In the genomic region with DNA sequence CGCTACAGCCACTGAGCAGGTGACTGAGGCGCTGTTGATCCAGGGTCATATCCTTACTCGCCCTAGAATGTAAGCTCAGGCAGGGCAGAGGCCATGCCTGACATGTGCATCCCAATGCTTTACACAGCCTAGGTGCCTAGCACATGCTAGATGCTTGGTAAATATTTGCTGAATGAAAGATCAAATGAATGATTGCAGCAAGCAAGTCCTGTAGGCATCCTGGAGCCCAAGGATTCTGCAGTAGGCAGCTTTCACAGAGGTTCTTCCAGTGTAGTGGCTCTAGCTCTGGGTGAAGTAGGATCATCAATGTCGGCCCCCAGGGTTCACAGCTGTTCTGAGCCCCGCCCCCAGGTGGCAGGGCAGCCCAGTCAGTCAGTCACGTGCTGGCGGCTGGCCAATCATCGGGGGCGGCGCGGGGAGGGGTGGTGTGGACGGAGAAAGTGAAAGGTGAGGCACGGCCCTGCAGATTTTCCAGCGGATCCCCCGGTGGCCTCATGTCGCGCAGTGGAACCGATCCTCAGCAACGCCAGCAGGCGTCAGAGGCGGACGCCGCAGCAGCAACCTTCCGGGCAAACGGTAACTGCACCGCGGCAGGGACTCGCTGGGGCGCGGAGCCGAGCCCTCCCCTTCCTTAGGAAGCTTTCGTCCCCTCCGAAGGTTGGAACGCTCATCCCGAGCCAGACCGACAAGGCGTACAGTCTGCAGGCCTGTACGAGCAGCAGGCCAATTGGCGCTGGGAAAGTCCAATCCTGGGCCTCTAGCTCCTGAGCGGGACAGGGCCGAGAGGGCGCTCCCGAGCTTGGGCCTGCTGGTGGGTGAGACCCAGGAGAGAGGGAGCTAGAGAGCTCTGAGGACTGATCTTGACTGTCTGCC, we compare ENCODE assay signal across 1 cellular context.
TF ChIP-seq lines count a peak whose summit lies in the region.

GALT (plus strand) TSS at position 465 of the 873 bp plus-strand sequence; CDS start at position 495, 30 bp downstream.

TF ChIP-seq in K562, 482 proteins besides CTCF, POLR2A, EP300 and RAD21 (continued from another document and continues in another):
- TF ChIP-seq, protein P1, sequence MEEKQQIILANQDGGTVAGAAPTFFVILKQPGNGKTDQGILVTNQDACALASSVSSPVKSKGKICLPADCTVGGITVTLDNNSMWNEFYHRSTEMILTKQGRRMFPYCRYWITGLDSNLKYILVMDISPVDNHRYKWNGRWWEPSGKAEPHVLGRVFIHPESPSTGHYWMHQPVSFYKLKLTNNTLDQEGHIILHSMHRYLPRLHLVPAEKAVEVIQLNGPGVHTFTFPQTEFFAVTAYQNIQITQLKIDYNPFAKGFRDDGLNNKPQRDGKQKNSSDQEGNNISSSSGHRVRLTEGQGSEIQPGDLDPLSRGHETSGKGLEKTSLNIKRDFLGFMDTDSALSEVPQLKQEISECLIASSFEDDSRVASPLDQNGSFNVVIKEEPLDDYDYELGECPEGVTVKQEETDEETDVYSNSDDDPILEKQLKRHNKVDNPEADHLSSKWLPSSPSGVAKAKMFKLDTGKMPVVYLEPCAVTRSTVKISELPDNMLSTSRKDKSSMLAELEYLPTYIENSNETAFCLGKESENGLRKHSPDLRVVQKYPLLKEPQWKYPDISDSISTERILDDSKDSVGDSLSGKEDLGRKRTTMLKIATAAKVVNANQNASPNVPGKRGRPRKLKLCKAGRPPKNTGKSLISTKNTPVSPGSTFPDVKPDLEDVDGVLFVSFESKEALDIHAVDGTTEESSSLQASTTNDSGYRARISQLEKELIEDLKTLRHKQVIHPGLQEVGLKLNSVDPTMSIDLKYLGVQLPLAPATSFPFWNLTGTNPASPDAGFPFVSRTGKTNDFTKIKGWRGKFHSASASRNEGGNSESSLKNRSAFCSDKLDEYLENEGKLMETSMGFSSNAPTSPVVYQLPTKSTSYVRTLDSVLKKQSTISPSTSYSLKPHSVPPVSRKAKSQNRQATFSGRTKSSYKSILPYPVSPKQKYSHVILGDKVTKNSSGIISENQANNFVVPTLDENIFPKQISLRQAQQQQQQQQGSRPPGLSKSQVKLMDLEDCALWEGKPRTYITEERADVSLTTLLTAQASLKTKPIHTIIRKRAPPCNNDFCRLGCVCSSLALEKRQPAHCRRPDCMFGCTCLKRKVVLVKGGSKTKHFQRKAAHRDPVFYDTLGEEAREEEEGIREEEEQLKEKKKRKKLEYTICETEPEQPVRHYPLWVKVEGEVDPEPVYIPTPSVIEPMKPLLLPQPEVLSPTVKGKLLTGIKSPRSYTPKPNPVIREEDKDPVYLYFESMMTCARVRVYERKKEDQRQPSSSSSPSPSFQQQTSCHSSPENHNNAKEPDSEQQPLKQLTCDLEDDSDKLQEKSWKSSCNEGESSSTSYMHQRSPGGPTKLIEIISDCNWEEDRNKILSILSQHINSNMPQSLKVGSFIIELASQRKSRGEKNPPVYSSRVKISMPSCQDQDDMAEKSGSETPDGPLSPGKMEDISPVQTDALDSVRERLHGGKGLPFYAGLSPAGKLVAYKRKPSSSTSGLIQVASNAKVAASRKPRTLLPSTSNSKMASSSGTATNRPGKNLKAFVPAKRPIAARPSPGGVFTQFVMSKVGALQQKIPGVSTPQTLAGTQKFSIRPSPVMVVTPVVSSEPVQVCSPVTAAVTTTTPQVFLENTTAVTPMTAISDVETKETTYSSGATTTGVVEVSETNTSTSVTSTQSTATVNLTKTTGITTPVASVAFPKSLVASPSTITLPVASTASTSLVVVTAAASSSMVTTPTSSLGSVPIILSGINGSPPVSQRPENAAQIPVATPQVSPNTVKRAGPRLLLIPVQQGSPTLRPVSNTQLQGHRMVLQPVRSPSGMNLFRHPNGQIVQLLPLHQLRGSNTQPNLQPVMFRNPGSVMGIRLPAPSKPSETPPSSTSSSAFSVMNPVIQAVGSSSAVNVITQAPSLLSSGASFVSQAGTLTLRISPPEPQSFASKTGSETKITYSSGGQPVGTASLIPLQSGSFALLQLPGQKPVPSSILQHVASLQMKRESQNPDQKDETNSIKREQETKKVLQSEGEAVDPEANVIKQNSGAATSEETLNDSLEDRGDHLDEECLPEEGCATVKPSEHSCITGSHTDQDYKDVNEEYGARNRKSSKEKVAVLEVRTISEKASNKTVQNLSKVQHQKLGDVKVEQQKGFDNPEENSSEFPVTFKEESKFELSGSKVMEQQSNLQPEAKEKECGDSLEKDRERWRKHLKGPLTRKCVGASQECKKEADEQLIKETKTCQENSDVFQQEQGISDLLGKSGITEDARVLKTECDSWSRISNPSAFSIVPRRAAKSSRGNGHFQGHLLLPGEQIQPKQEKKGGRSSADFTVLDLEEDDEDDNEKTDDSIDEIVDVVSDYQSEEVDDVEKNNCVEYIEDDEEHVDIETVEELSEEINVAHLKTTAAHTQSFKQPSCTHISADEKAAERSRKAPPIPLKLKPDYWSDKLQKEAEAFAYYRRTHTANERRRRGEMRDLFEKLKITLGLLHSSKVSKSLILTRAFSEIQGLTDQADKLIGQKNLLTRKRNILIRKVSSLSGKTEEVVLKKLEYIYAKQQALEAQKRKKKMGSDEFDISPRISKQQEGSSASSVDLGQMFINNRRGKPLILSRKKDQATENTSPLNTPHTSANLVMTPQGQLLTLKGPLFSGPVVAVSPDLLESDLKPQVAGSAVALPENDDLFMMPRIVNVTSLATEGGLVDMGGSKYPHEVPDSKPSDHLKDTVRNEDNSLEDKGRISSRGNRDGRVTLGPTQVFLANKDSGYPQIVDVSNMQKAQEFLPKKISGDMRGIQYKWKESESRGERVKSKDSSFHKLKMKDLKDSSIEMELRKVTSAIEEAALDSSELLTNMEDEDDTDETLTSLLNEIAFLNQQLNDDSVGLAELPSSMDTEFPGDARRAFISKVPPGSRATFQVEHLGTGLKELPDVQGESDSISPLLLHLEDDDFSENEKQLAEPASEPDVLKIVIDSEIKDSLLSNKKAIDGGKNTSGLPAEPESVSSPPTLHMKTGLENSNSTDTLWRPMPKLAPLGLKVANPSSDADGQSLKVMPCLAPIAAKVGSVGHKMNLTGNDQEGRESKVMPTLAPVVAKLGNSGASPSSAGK (IDR thresholded peaks at IDR 0.05) = peak; percentile 63
- no peak for TF ChIP-seq WHSC1 (IDR thresholded peaks at IDR 0.05; ENCODE audit: low read length)
- no peak for TF ChIP-seq ZNF407 (IDR thresholded peaks at IDR 0.05; ENCODE audit: low read depth)
- TF ChIP-seq SRSF9 (IDR thresholded peaks at IDR 0.05; ENCODE audit: borderline replicate concordance, low read depth, low read length) = no peak
- no peak for TF ChIP-seq CHD4 (IDR thresholded peaks at IDR 0.05; ENCODE audit: insufficient read depth, insufficient replicate concordance, low read depth, low read length, poor library complexity, severe bottlenecking)
- TF ChIP-seq RBFOX2 (IDR thresholded peaks at IDR 0.05; ENCODE audit: low read depth, low read length) = peak; percentile 76
- no peak for TF ChIP-seq CEBPB (tag; IDR thresholded peaks at IDR 0.05)
- no peak for TF ChIP-seq ZFPM2 (CRISPR knock-in tag; IDR thresholded peaks at IDR 0.05)
- no peak for TF ChIP-seq TCF7L2 (IDR thresholded peaks at IDR 0.05; ENCODE audit: low read depth, low read length)
- no peak for TF ChIP-seq RERE (CRISPR knock-in tag; IDR thresholded peaks at IDR 0.05; ENCODE audit: borderline replicate concordance)
- no peak for TF ChIP-seq SMC3 (conservative IDR thresholded peaks at IDR 0.05; ENCODE audit: insufficient read depth, low read depth, low read length)
- TF ChIP-seq TAF1 (IDR thresholded peaks at IDR 0.05; ENCODE audit: control insufficient read depth, extremely low read depth, insufficient read depth, low read length, severe bottlenecking) = no peak
- no peak for TF ChIP-seq U2AF2 (optimal IDR thresholded peaks at IDR 0.05; ENCODE audit: low read depth, low read length)
- peak; percentile 39 for TF ChIP-seq MEIS2 (IDR thresholded peaks at IDR 0.05; ENCODE audit: partially characterized antibody)
- TF ChIP-seq NBN (IDR thresholded peaks at IDR 0.05; ENCODE audit: low read depth) = peak; percentile 57; the same call in 1 of the 2 replicates
- no peak for TF ChIP-seq LEF1 (IDR thresholded peaks at IDR 0.05)
